Comparison of ENCODE assay signal across 26 cellular contexts in the genomic region with DNA sequence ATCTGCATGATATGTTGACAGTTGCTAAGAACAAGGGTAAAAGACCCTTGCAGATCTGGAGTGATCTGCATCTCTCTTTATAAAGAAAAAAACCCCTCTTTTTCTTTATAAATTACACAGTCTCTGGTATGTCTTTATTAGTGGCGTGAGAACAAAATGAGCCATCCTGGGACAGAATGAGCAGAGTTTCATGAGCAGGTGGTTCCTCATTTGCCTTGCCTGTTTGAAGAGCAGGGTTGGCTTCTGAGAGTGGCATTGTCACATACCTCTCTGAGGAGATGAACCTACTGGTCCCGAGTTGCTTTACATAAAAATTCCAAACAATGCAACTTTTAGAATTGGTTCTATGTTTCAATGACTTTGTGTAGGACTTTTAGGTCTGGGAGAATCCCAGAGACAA.
"Had no signal": no experiment of that assay in that cellular context is flagged by ENCODE, and none has a peak within 500 bp of the region (broad histone marks: within the 10 kb centered on the region; RNA-seq: fewer than 3 reads in every experiment).

No MANE protein-coding gene starts in this region.

- H3K36me3 ChIP-seq: esophagus muscularis mucosa, neural progenitor cell, sigmoid colon, uterus had no signal

- H3K9me3 Mint-ChIP-seq: activated CD4-positive, alpha-beta memory T cell treated with anti-CD3 and anti-CD28 coated beads for 36 hours; mesothelial cell of epicardium; naive thymus-derived CD8-positive, alpha-beta T cell; neural progenitor cell; stimulated activated naive B cell treated with anti-CD40 and anti-IgM and Interleukin-4, amounts not matched to agents 10 μg/mL and 1 μg/mL and 100 μg/mL, for 72 hours had no signal

- H3K9me3 ChIP-seq: esophagus muscularis mucosa, sigmoid colon, testis, uterus had no signal

- H3K79me2 ChIP-seq: hepatocyte had no signal

- H3K27me3 ChIP-seq: neural progenitor cell, sigmoid colon, testis, uterus had no signal

- H3K9ac ChIP-seq: neural progenitor cell had no signal

- H3K36me3 Mint-ChIP-seq: mesothelial cell of epicardium, neural progenitor cell had no signal

- H3K27ac Mint-ChIP-seq: activated CD4-positive, alpha-beta memory T cell treated with anti-CD3 and anti-CD28 coated beads for 36 hours; mesothelial cell of epicardium; naive thymus-derived CD8-positive, alpha-beta T cell; neural progenitor cell; stimulated activated naive B cell treated with anti-CD40 and anti-IgM and Interleukin-4, amounts not matched to agents 10 μg/mL and 1 μg/mL and 100 μg/mL, for 72 hours had no signal

- H2AFZ ChIP-seq: hepatocyte, neural progenitor cell had no signal

- DNase-seq: activated CD4-positive, alpha-beta memory T cell treated with anti-CD3 and anti-CD28 coated beads for 36 hours; activated CD4-positive, alpha-beta T cell treated with anti-CD3 and anti-CD28 coated beads for 48 hours; activated CD4-positive, CD25-positive, alpha-beta regulatory T cell; activated naive CD4-positive, alpha-beta T cell treated with Interleukin-2 at 50 U/mL for 16 hours; activated T-cell treated with anti-CD3 and anti-CD28 coated beads, Interleukin-2, amount 50 U/mL, for 48 hours; amygdala; cerebellar nuclear complex; glutamatergic neuron; kidney glomerular epithelial cell; left ventricle myocardium superior; mammary epithelial cell; naive thymus-derived CD8-positive, alpha-beta T cell; sigmoid colon; stimulated activated CD4-positive, alpha-beta T cell treated with anti-CD3 and anti-CD28 coated beads, Interleukin-15, amount 100 ng/mL, for 24 hours; stimulated activated CD4-positive, alpha-beta T cell treated with anti-CD3 and anti-CD28 coated beads, Interleukin-2, amount 100 ng/mL, for 48 hours; stimulated activated CD8-positive, alpha-beta memory T cell treated with anti-CD3 and anti-CD28 coated beads, Interleukin-4, amount 100 ng/mL, for 48 hours; stimulated activated naive B cell treated with anti-CD40 and anti-IgM and Interleukin-4, amounts not matched to agents 10 μg/mL and 1 μg/mL and 100 μg/mL, for 72 hours; testis; trophoblast cell; uterus had no signal

- H3K4me1 ChIP-seq: esophagus muscularis mucosa, neural progenitor cell, sigmoid colon, testis, uterus had no signal

- H3K27ac ChIP-seq: coronary artery, esophagus muscularis mucosa, hepatocyte, neural progenitor cell, sigmoid colon, testis, uterus had no signal

- H3K4me2 ChIP-seq: hepatocyte, neural progenitor cell, smooth muscle cell had no signal

- ATAC-seq: left ventricle myocardium superior; naive thymus-derived CD8-positive, alpha-beta T cell; stimulated activated naive B cell treated with anti-CD40 and anti-IgM and Interleukin-4, amounts not matched to agents 10 μg/mL and 1 μg/mL and 100 μg/mL, for 72 hours had no signal

- H3K4me3 ChIP-seq: coronary artery, esophagus muscularis mucosa, hepatocyte, neural progenitor cell, sigmoid colon, smooth muscle cell, testis, uterus had no signal
